25 cellular contexts compared by ENCODE assay signal in the genomic region with DNA sequence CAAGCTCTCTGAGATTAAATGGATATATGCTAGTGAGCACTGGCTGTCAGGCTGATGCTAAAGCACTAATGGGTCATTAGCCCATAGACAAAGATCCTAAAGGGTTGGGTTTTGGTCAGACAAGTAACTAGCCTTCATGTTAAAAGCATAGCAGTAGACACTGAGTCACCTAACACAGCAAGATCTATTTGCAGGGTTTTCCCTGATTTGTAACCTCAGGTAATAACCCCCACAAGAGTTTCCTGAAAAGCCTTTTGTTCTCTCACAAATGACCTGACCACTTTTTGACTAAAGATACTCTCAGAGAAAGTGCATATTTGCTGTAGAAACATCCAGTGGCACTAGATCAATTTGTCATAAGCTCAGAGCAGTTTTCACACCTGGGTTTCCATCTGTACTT.
DNase-seq lines count a peak whose midpoint lies in the region; ATAC-seq, FAIRE-seq and TF ChIP-seq lines count a peak whose summit lies in the region.
"Had no signal": no experiment of that assay in that cellular context is flagged by ENCODE, and none has a peak within 500 bp of the region (broad histone marks: within the 10 kb centered on the region; RNA-seq: fewer than 3 reads in every experiment).

No MANE protein-coding gene starts in this region.

- no peak overlapping the region for H3K9ac ChIP-seq in PC-3 (ENCODE audit: low read length)
- H3K9ac ChIP-seq: BLaER1 treated with 17β-estradiol and CSF1 and Interleukin-3, amounts not matched to agents 10 nM and 100 nM had no signal

- no peaks in the 10 kb centered on the region for H3F3A ChIP-seq in PC-3 (ENCODE audit: low read length, unreplicated experiment)

- no peaks in the 10 kb centered on the region for H4K20me1 ChIP-seq in PC-3 (ENCODE audit: low read length)
- H4K20me1 ChIP-seq: BLaER1 treated with 17β-estradiol and CSF1 and Interleukin-3, amounts not matched to agents 10 nM and 100 nM had no signal

- H3K36me3 ChIP-seq in PC-3 (ENCODE audit: low read depth, low read length) (no peaks in the 10 kb centered on the region), Peyer's patch (no peaks in the 10 kb centered on the region)
- no peaks in the 10 kb centered on the region for H3K36me3 ChIP-seq in effector memory CD4-positive, alpha-beta T cell (ENCODE audit: control insufficient read depth, insufficient read depth, low read length)
- H3K36me3 ChIP-seq: BE2C; BLaER1 treated with 17β-estradiol and CSF1 and Interleukin-3, amounts not matched to agents 10 nM and 100 nM; HAP-1 had no signal

- DNase-seq in GM19239 (ENCODE audit: insufficient read length, low spot score) (no peak), PC-3 (peak; percentile 6), foreskin keratinocyte (no peak), renal cortical epithelial cell (ENCODE audit: low read depth) (peak; percentile 38), Peyer's patch (no peak), UCSD-AML1 (lab: John Stamatoyannopoulos, UW; ENCODE audit: unreplicated experiment) (no peak)
- no peak for DNase-seq in effector memory CD4-positive, alpha-beta T cell
- DNase-seq: 8988T; ACHN; AML-193; BE2C; CD4-positive, alpha-beta T cell; CD8-positive, alpha-beta memory T cell; DMS 273 treated with DMSO at 0.1 percent for 48 hours; DMS79; EL; GDM1; GOT3; HFFc6 had no signal

- H3K79me2 ChIP-seq in PC-3 (ENCODE audit: low read length) = no peaks in the 10 kb centered on the region

- no TSS peak for BruUV-seq in PC-3 (replicated peaks; lab: Mats Ljungman, UMichigan)

- H3K4me1 ChIP-seq in PC-3 (ENCODE audit: insufficient read depth, low read length) (no peaks in the 10 kb centered on the region), foreskin keratinocyte (peaks cover 8% of the 10 kb centered on the region), Peyer's patch (no peaks in the 10 kb centered on the region)
- H3K4me1 ChIP-seq in effector memory CD4-positive, alpha-beta T cell (ENCODE audit: control insufficient read depth, insufficient read depth, low read length, poor library complexity, severe bottlenecking) = no peaks in the 10 kb centered on the region
- H3K4me1 ChIP-seq: A549, BE2C, HAP-1 had no signal

- H3K9me2 ChIP-seq in PC-3 (replicated peaks; ENCODE audit: low read length) = no peaks in the 10 kb centered on the region

- POLR2A ChIA-PET in PC-3 (lab: Charles Lee; ENCODE audit: unreplicated experiment) = no interaction called here

- H3K4me3 ChIP-seq in PC-3 (ENCODE audit: low read length) (no peak overlapping the region), Peyer's patch (no peak overlapping the region)
- no peak overlapping the region for H3K4me3 ChIP-seq in effector memory CD4-positive, alpha-beta T cell (ENCODE audit: insufficient read depth, low read depth, low read length, poor library complexity, severe bottlenecking)
- H3K4me3 ChIP-seq: A549; BLaER1 treated with 17β-estradiol and CSF1 and Interleukin-3, amounts not matched to agents 10 nM and 100 nM; GM12878; HAP-1 had no signal

- H3K4me2 ChIP-seq in PC-3 (ENCODE audit: low read length) = no peak overlapping the region
- H3K4me2 ChIP-seq: A549; BLaER1 treated with 17β-estradiol and CSF1 and Interleukin-3, amounts not matched to agents 10 nM and 100 nM had no signal

- H3K27me3 ChIP-seq in PC-3 (ENCODE audit: low read length) = no peaks in the 10 kb centered on the region
- H3K27me3 ChIP-seq in foreskin keratinocyte = no peaks in the 10 kb centered on the region
- no peaks in the 10 kb centered on the region for H3K27me3 ChIP-seq in Peyer's patch
- no peaks in the 10 kb centered on the region for H3K27me3 ChIP-seq in effector memory CD4-positive, alpha-beta T cell (replicated peaks; ENCODE audit: control insufficient read depth, insufficient read depth, low read length, poor library complexity, severe bottlenecking)
- H3K27me3 ChIP-seq: BE2C; BLaER1 treated with 17β-estradiol and CSF1 and Interleukin-3, amounts not matched to agents 10 nM and 100 nM had no signal

- ATAC-seq in PC-3 (no peak), foreskin keratinocyte (peak; percentile 50)
- ATAC-seq: A549, GM12878 had no signal

- CTCF ChIA-PET in PC-3 (lab: Charles Lee) = no interaction called here

- no peak overlapping the region for H2AFZ ChIP-seq in PC-3 (ENCODE audit: low read length)

- no peak for TF ChIP-seq POLR2A in Peyer's patch (IDR thresholded peaks at IDR 0.05)

- intact Hi-C loops in PC-3 (cut with micrococcal nuclease) = no loop called here

- peak; percentile 37 for FAIRE-seq in GM19239 (lab: Jason Lieb, UNC)
- FAIRE-seq: A549, D721Med, GM12878, H54 had no signal

- H3K27ac ChIP-seq in PC-3 (ENCODE audit: low read length) (no peak overlapping the region), foreskin keratinocyte (no peak overlapping the region), Peyer's patch (no peak overlapping the region)
- no peak overlapping the region for H3K27ac ChIP-seq in effector memory CD4-positive, alpha-beta T cell (ENCODE audit: insufficient read depth, low read length, poor library complexity, severe bottlenecking)
- H3K27ac ChIP-seq: A549; BLaER1 treated with 17β-estradiol and CSF1 and Interleukin-3, amounts not matched to agents 10 nM and 100 nM had no signal

- H3K9me3 ChIP-seq in PC-3 (ENCODE audit: low read length) = no peaks in the 10 kb centered on the region
- no peaks in the 10 kb centered on the region for H3K9me3 ChIP-seq in Peyer's patch
- H3K9me3 ChIP-seq in effector memory CD4-positive, alpha-beta T cell (ENCODE audit: control insufficient read depth, low read length) = no peaks in the 10 kb centered on the region
- H3K9me3 ChIP-seq: A549; BE2C; BLaER1 treated with 17β-estradiol and CSF1 and Interleukin-3, amounts not matched to agents 10 nM and 100 nM; HAP-1 had no signal

- TF ChIP-seq CTCF in PC-3 (conservative IDR thresholded peaks at IDR 0.05; ENCODE audit: low read depth, low read length) (no peak), foreskin keratinocyte (conservative IDR thresholded peaks at IDR 0.05) (no peak), Peyer's patch (IDR thresholded peaks at IDR 0.05) (no peak)

Comparison
In these comparisons a context has a peak if more than half of its experiments do, and no peak if none do; other contexts are left out.
1. DNase-seq: peak in PC-3 (single experiment) and renal cortical epithelial cell (single experiment); none in GM19239 (single experiment), foreskin keratinocyte (0 of 2), Peyer's patch (0 of 3), UCSD-AML1 (single experiment) and effector memory CD4-positive, alpha-beta T cell (0 of 3).